Comparison of ENCODE assay signal across 17 cellular contexts in the genomic region with DNA sequence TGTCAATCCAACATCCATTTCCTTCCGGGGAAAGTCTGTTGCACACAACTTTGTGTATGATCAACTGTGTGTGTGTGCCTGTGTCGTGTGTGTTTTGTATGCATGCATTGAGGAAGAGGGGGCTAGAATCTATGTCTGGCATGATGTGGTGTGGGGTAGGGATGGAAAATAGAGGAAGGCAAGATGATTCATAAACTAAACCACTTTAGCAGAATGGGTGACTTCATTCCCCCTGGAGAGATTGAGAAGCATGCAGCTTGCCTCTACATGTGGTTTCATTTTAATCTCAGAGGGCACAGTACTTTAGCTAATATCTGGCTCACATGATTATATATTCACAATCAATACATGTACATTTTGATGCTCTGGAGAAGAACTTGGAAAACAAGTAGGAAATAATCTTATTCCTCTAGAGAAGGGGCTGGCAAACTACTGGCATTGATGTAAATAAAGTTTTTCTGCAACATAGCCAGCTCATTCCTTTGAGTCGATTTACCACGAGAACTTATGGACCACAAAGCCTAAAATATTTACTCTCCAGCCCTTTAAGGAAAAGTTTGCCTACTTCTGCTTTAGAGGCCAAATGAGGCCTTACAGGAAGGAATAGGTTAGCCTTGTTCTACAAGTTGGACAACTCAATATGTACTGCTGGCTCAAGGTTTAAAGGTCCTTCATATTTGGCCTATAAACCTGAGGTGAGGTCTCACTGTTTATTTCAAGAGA.
DNase-seq lines count a peak whose midpoint lies in the region; ATAC-seq and TF ChIP-seq lines count a peak whose summit lies in the region.
"Had no signal": no experiment of that assay in that cellular context is flagged by ENCODE, and none has a peak within 500 bp of the region (broad histone marks: within the 10 kb centered on the region; RNA-seq: fewer than 3 reads in every experiment).

No MANE protein-coding gene starts in this region.

- intact Hi-C loops in left colon (cut with DNase I, micrococcal nuclease): no loop called here

- H3K9ac ChIP-seq in BLaER1 (no peak overlapping the region), KMS-11 (no peak overlapping the region)

- H3K4me1 ChIP-seq in BLaER1 (peaks cover 29% of the 10 kb centered on the region), KMS-11 (ENCODE audit: low read depth, poor library complexity, severe bottlenecking) (peaks cover 64% of the 10 kb centered on the region)
- H3K4me1 ChIP-seq: psoas muscle had no signal

- TF ChIP-seq CTCF in KMS-11 (conservative IDR thresholded peaks at IDR 0.05; ENCODE audit: low read depth, low read length) (no peak), astrocyte of the cerebellum (IDR thresholded peaks at IDR 0.05; ENCODE audit: low read depth, low read length, missing control alignments) (no peak)

- H3K27me3 ChIP-seq in BLaER1: no peaks in the 10 kb centered on the region
- H3K27me3 ChIP-seq in KMS-11 (ENCODE audit: insufficient read depth, low read depth): no peaks in the 10 kb centered on the region
- H3K27me3 ChIP-seq: stomach had no signal

- H3K79me2 ChIP-seq in KMS-11 (ENCODE audit: insufficient read depth, low read depth): no peaks in the 10 kb centered on the region

- H4K20me1 ChIP-seq in BLaER1 (no peaks in the 10 kb centered on the region), KMS-11 (ENCODE audit: insufficient read depth) (no peaks in the 10 kb centered on the region)

- peak; percentile 85 for ATAC-seq in left colon
- ATAC-seq in HG02970 (IDR thresholded peaks at IDR 0.05; ENCODE audit: low FRiP score, unreplicated experiment): no peak
- no peak for ATAC-seq in HG02852 (IDR thresholded peaks at IDR 0.05; ENCODE audit: unreplicated experiment)
- ATAC-seq: K562, Panc1, psoas muscle had no signal

- in situ Hi-C loops in astrocyte of the cerebellum (cut with HindIII; ENCODE audit: low sequenced_read_pairs): no loop called here

- peak overlapping the region; percentile 71 for H3K4me2 ChIP-seq in BLaER1
- peak overlapping the region; percentile 71; the same call in 1 of the 2 replicates for H3K4me2 ChIP-seq in KMS-11

- H3K4me3 ChIP-seq in BLaER1 (no peak overlapping the region), KMS-11 (IDR thresholded peaks at IDR 0.05; ENCODE audit: insufficient read depth, low read depth, low read length) (no peak overlapping the region), astrocyte of the cerebellum (ENCODE audit: low read depth, low read length) (no peak overlapping the region)
- H3K4me3 ChIP-seq: HAP-1, K562, psoas muscle, stomach had no signal

- H3K27ac ChIP-seq in BLaER1 (no peak overlapping the region), KMS-11 (no peak overlapping the region)
- H3K27ac ChIP-seq: psoas muscle, stomach had no signal

- peak; percentile 16 for DNase-seq in astrocyte of the cerebellum (ENCODE audit: low read depth)
- DNase-seq in left colon: no peak
- DNase-seq in iPS-NIHi11 (ENCODE audit: low spot score): no peak
- no peak for DNase-seq in NCI-H524 (lab: John Stamatoyannopoulos, UW)
- DNase-seq: activated CD8-positive, alpha-beta memory T cell treated with anti-CD3 and anti-CD28 coated beads, Interleukin-2, amount 50 U/mL, for 4 hours; amygdala; NCI-H2227 treated with DMSO at 0.1 percent for 48 hours; psoas muscle; stimulated activated CD4-positive, alpha-beta T cell treated with anti-CD3 and anti-CD28 coated beads, Interleukin-4, amount 100 ng/mL, for 24 hours; stomach had no signal

- no peak overlapping the region for H2AFZ ChIP-seq in KMS-11 (ENCODE audit: low read depth)

- H3K9me3 ChIP-seq in BLaER1: 0 out of 2 replicates have a peak, but pooled peaks cover 12% of the 10 kb centered on the region
- H3K9me3 ChIP-seq: HAP-1, psoas muscle, stomach had no signal

- no peaks in the 10 kb centered on the region for H3K36me3 ChIP-seq in BLaER1
- no peaks in the 10 kb centered on the region for H3K36me3 ChIP-seq in KMS-11 (ENCODE audit: insufficient read depth)
- H3K36me3 ChIP-seq: HAP-1, stomach had no signal
